ENCODE assay signal across 12 cellular contexts in the genomic region with DNA sequence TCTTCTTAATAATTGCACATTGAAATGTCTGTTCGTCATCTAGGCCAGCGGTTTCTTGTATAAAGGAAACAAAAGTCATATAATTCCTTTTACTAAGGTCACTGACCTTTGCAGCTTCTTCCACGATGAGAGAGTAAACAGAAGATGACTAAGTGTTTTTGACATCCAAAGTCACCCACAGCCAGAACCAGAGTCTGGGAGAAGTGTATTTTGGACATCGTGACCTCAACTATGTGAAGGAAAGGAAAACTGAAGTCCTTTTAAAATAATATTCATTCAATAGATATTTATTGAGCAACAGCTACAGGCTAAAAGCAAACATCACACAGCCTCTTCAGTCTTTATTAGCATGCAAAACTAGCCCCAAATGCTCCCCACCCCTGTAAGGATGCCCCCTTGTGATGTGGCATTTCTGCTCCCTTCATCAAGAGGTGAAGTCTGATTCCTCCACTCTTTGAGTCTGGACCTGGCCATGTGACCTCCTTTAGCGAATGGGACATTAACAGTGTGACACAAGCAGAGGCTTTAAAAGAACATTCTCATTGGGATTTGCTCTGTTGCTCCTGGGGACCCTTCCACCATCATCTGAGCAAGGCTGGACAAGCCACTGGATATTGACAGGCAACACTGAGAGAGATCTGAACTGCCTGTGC. TPM values are rescaled to one million over a fixed set of nuclear protein-coding genes. Genes with fewer than 3 reads are reported as not detected.
DNase-seq lines count a peak whose midpoint lies in the region; ATAC-seq, FAIRE-seq and TF ChIP-seq lines count a peak whose summit lies in the region.
"Had no signal": no experiment of that assay in that cellular context is flagged by ENCODE, and none has a peak within 500 bp of the region (broad histone marks: within the 10 kb centered on the region; RNA-seq: fewer than 3 reads in every experiment).

No MANE protein-coding gene starts in this region.

- H3K27me3 ChIP-seq in esophagus (ENCODE audit: control insufficient read depth in 1 of 2, insufficient read depth in 2 of 2, low read length in 2 of 2): no peaks in the 10 kb centered on the region
- no peaks in the 10 kb centered on the region for H3K27me3 ChIP-seq in effector memory CD4-positive, alpha-beta T cell (replicated peaks; ENCODE audit: control insufficient read depth, insufficient read depth, low read length, poor library complexity, severe bottlenecking)

- TF ChIP-seq RAD21 in A549 (conservative IDR thresholded peaks at IDR 0.05 in 1 of 2, IDR thresholded peaks at IDR 0.05 in 1 of 2): no peak; a peak in 1 of 5 replicates

- 10% methylated on average over 5 of the region's 5 CpGs for WGBS in A549 (ENCODE audit: missing lambda C conversion rate)
- 62% methylated on average over 5 of the region's 5 CpGs for WGBS in esophagus, 2 donors

- CTCF ChIA-PET in A549 (lab: Yijun Ruan, JAX): interaction anchor here (0.9 to 3.5 kb wide), 7 partner anchors 11 to 230 kb away, joined by 3 to 18 read pairs (median 5); no protein-coding TSS in a partner anchor

- DNase-seq in A549 (ENCODE audit: low read depth in 1 of 2, low spot score in 1 of 2) (peak; percentile 73 to 89), LoVo (ENCODE audit: low spot score) (peak; percentile 41), myocyte (ENCODE audit: low read depth) (peak; percentile 91), NCI-H69 (lab: John Stamatoyannopoulos, UW) (no peak)
- no peak for DNase-seq in effector memory CD4-positive, alpha-beta T cell
- DNase-seq: ACHN; activated CD8-positive, alpha-beta T cell treated with anti-CD3 and anti-CD28 coated beads for 36 hours; NCI-H510A treated with DMSO at 0.1 percent for 48 hours had no signal

- no peaks in the 10 kb centered on the region for H3K36me3 ChIP-seq in esophagus (ENCODE audit: control insufficient read depth in 2 of 2, insufficient read depth in 2 of 2, low read length in 1 of 2)
- H3K36me3 ChIP-seq in effector memory CD4-positive, alpha-beta T cell (ENCODE audit: control insufficient read depth, insufficient read depth, low read length): no peaks in the 10 kb centered on the region

- H3K27ac ChIP-seq in A549 (peak overlapping the region; percentile 76 to 80), esophagus (ENCODE audit: low read depth in 2 of 2, low read length in 1 of 2) (peak overlapping the region; percentile 12 to 51)
- no peak overlapping the region for H3K27ac ChIP-seq in effector memory CD4-positive, alpha-beta T cell (ENCODE audit: insufficient read depth, low read length, poor library complexity, severe bottlenecking)
- H3K27ac ChIP-seq: parathyroid adenoma had no signal

- ATAC-seq in A549 (peak; percentile 83 to 89), GM21529 (IDR thresholded peaks at IDR 0.05; ENCODE audit: unreplicated experiment) (no peak), GM21381 (IDR thresholded peaks at IDR 0.05; ENCODE audit: unreplicated experiment) (no peak)
- ATAC-seq: activated CD8-positive, alpha-beta T cell treated with anti-CD3 and anti-CD28 coated beads for 36 hours had no signal

- H3K9me3 ChIP-seq in A549: peaks cover 16% of the 10 kb centered on the region
- H3K9me3 ChIP-seq in esophagus (ENCODE audit: control insufficient read depth in 2 of 2, insufficient read depth in 1 of 2, low read depth in 1 of 2, low read length in 1 of 2): no peaks in the 10 kb centered on the region
- H3K9me3 ChIP-seq in effector memory CD4-positive, alpha-beta T cell (ENCODE audit: control insufficient read depth, low read length): no peaks in the 10 kb centered on the region

- H3K4me1 ChIP-seq in A549 (peaks cover 42% of the 10 kb centered on the region), esophagus (ENCODE audit: control insufficient read depth in 2 of 2, insufficient read depth in 2 of 2, low read length in 1 of 2) (no peaks in the 10 kb centered on the region)
- no peaks in the 10 kb centered on the region for H3K4me1 ChIP-seq in effector memory CD4-positive, alpha-beta T cell (ENCODE audit: control insufficient read depth, insufficient read depth, low read length, poor library complexity, severe bottlenecking)
- H3K4me1 ChIP-seq: parathyroid adenoma had no signal

- H3K4me3 ChIP-seq in A549 (0 out of 3 replicates have a peak overlapping the region, but pooled peaks have one; percentile 3), esophagus (ENCODE audit: low read depth in 1 of 2, low read length in 2 of 2) (no peak overlapping the region)
- no peak overlapping the region for H3K4me3 ChIP-seq in effector memory CD4-positive, alpha-beta T cell (ENCODE audit: insufficient read depth, low read depth, low read length, poor library complexity, severe bottlenecking)

- peak; percentile 21; the same call in 1 of the 3 replicates for TF ChIP-seq CTCF in A549 (IDR thresholded peaks at IDR 0.05)

- POLR2A ChIA-PET in A549 (lab: Yijun Ruan, JAX): interaction anchor here (1.8 kb wide), 1 partner anchor 10 kb away, joined by 9 read pairs; no protein-coding TSS in a partner anchor

- peak overlapping the region; percentile 74 for H3K4me2 ChIP-seq in A549

- FAIRE-seq in A549 (lab: Jason Lieb, UNC): peak; percentile 98

- no peak for TF ChIP-seq POLR2A in A549 (IDR thresholded peaks at IDR 0.05; ENCODE audit: low read length)

- peak; percentile 53 to 65; a peak in 2 of 5 replicates for TF ChIP-seq EP300 in A549 (IDR thresholded peaks at IDR 0.05)

TF ChIP-seq in A549, 52 proteins besides CTCF, POLR2A, EP300 and RAD21 (continues in another document):
- TF ChIP-seq, protein P1, sequence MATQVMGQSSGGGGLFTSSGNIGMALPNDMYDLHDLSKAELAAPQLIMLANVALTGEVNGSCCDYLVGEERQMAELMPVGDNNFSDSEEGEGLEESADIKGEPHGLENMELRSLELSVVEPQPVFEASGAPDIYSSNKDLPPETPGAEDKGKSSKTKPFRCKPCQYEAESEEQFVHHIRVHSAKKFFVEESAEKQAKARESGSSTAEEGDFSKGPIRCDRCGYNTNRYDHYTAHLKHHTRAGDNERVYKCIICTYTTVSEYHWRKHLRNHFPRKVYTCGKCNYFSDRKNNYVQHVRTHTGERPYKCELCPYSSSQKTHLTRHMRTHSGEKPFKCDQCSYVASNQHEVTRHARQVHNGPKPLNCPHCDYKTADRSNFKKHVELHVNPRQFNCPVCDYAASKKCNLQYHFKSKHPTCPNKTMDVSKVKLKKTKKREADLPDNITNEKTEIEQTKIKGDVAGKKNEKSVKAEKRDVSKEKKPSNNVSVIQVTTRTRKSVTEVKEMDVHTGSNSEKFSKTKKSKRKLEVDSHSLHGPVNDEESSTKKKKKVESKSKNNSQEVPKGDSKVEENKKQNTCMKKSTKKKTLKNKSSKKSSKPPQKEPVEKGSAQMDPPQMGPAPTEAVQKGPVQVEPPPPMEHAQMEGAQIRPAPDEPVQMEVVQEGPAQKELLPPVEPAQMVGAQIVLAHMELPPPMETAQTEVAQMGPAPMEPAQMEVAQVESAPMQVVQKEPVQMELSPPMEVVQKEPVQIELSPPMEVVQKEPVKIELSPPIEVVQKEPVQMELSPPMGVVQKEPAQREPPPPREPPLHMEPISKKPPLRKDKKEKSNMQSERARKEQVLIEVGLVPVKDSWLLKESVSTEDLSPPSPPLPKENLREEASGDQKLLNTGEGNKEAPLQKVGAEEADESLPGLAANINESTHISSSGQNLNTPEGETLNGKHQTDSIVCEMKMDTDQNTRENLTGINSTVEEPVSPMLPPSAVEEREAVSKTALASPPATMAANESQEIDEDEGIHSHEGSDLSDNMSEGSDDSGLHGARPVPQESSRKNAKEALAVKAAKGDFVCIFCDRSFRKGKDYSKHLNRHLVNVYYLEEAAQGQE (IDR thresholded peaks at IDR 0.05): no peak
- TF ChIP-seq SREBF2 (IDR thresholded peaks at IDR 0.05): no peak
- TF ChIP-seq PHF8 (IDR thresholded peaks at IDR 0.05; ENCODE audit: borderline replicate concordance, low read depth): no peak
- no peak for TF ChIP-seq ZC3H11A (IDR thresholded peaks at IDR 0.05)
- no peak; the same call in 1 of the 2 replicates for TF ChIP-seq ESRRA (IDR thresholded peaks at IDR 0.05; ENCODE audit: borderline replicate concordance, low read length)
- no peak for TF ChIP-seq HOXB13 (CRISPR knock-in tag; IDR thresholded peaks at IDR 0.05; ENCODE audit: low read depth)
- peak; percentile 91 for TF ChIP-seq MAFK (IDR thresholded peaks at IDR 0.05; ENCODE audit: partially characterized antibody)
- 0 out of 2 replicates have a peak, but pooled peaks have one; percentile 44 for TF ChIP-seq HOXB5 (CRISPR knock-in tag; IDR thresholded peaks at IDR 0.05)
- TF ChIP-seq, protein P2, sequence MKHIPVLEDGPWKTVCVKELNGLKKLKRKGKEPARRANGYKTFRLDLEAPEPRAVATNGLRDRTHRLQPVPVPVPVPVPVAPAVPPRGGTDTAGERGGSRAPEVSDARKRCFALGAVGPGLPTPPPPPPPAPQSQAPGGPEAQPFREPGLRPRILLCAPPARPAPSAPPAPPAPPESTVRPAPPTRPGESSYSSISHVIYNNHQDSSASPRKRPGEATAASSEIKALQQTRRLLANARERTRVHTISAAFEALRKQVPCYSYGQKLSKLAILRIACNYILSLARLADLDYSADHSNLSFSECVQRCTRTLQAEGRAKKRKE (CRISPR knock-in tag; IDR thresholded peaks at IDR 0.05; ENCODE audit: low read depth): no peak
- no peak for TF ChIP-seq CBX8 (IDR thresholded peaks at IDR 0.05)
- TF ChIP-seq CEBPB (IDR thresholded peaks at IDR 0.05): peak; percentile 71 to 91; a peak in 3 of 4 replicates
- TF ChIP-seq, protein P3, sequence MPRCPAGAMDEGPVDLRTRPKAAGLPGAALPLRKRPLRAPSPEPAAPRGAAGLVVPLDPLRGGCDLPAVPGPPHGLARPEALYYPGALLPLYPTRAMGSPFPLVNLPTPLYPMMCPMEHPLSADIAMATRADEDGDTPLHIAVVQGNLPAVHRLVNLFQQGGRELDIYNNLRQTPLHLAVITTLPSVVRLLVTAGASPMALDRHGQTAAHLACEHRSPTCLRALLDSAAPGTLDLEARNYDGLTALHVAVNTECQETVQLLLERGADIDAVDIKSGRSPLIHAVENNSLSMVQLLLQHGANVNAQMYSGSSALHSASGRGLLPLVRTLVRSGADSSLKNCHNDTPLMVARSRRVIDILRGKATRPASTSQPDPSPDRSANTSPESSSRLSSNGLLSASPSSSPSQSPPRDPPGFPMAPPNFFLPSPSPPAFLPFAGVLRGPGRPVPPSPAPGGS (IDR thresholded peaks at IDR 0.05): 0 out of 3 replicates have a peak, but pooled peaks have one; percentile 62
- TF ChIP-seq JUN (IDR thresholded peaks at IDR 0.05): peak; percentile 45 to 80; a peak in 3 of 5 replicates
- no peak for TF ChIP-seq POLR2AphosphoS2 (conservative IDR thresholded peaks at IDR 0.05; ENCODE audit: low read length)
- TF ChIP-seq JUNB (IDR thresholded peaks at IDR 0.05): peak; percentile 94

RNA-seq across cellular contexts. Expression of a gene that starts 8.1 kb away (rescaled TPM):
- 102 and 131 TPM in 2 replicates for polyA plus RNA-seq in A549 (2011; rRNA removed)
- 213 and 232 TPM in 2 replicates for polyA plus RNA-seq in A549 (2012; cell fraction: cytosol; rRNA removed)
- polyA plus RNA-seq in A549 (2012; cell fraction: nucleus; rRNA removed): 159 and 171 TPM in 2 replicates
- polyA plus RNA-seq in A549 (2017; fragmentation: RNase III; extraction: RNeasy Plus Mini Kit Qiagen cat#74134 plus additional on column Dnase treatment): 39.1 to 40.7 TPM (median 40.1 TPM) in 3 replicates
- polyA minus RNA-seq in A549 (2011; rRNA and poly(A)+ RNA removed): 168 and 199 TPM in 2 replicates
- 10 to 100 TPM in 1 of 2 donors, 1 to 10 TPM in 1; 5.7 to 21.2 TPM for polyA plus RNA-seq in esophagus
- 31.3 and 32.8 TPM in 2 replicates for total RNA-seq in myocyte
- 81.6 TPM for polyA plus RNA-seq in myocyte (2012)

Comparison
In these comparisons a context has a peak if more than half of its experiments do, and no peak if none do; other contexts are left out.
1. ATAC-seq: peak in A549 (2 of 2); none in GM21529 (single experiment) and GM21381 (single experiment).
2. DNase-seq: peak in A549 (2 of 2), LoVo (single experiment) and myocyte (single experiment); none in effector memory CD4-positive, alpha-beta T cell (0 of 3) and NCI-H69 (single experiment).